In the genomic region with DNA sequence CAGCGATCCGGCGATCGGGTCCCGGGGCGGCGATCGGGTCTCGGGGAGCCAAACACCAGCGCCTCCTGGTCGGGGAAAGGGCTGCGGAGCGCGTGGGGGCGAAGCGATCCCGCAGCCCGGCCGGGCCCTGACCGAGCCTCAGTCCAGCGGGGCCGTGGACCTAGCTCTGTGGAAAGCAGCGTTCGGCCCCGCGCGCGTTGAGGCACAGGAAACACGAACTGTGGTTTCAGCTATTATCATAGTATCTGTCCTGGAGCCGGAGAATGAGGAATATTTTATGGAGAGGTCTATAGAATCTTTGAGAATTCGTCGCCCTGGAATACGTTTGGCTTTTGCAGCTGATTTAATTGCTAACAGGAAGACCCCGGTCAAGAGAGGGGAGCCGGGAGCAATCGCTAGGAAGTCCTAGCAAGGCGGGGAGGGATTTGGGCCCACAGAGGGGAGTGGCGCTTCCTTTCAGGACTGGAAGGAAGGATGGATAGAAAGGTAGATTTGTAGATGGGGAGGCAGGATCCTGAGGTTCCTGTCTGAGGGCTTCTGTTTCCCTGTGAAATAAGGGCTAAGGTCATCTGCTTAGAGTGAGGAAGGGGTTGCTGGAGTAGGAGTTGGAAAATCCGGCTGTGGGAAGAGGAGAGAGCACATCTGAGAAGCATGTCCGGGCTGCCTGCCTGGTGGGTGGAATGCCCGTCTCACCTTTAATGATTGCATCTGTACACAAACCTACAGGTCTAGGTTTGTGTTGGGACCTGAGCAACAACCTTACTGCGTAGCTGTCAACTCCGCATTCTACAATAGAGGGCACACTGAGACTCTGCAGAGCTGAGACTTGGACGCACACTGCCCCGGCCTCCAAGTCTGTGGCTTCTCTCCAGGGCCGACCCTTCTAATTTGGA, we compare ENCODE assay signal across 1 cellular context.
A peak's percentile ranks its signal among the peaks of the same experiment; 100 is the strongest.
TF ChIP-seq lines count a peak whose summit lies in the region.

No MANE protein-coding gene starts in this region.

TF ChIP-seq in GM12878, 131 proteins besides CTCF, POLR2A, EP300 and RAD21:
- TF ChIP-seq NR2F1 (conservative IDR thresholded peaks at IDR 0.05) (no peak), CBX5 (IDR thresholded peaks at IDR 0.05; ENCODE audit: low read depth) (no peak), MXI1 (IDR thresholded peaks at IDR 0.05; ENCODE audit: low read depth, low read length) (peak; percentile 51; the same call in 1 of the 2 replicates), SMC3 (IDR thresholded peaks at IDR 0.05; ENCODE audit: borderline replicate concordance, low read length) (peak; percentile 53; the same call in 1 of the 2 replicates), MYB (IDR thresholded peaks at IDR 0.05; ENCODE audit: borderline replicate concordance, low read depth, low read length) (no peak), CREB1 (IDR thresholded peaks at IDR 0.05; ENCODE audit: low read depth) (0 out of 2 replicates have a peak, but pooled peaks have one; percentile 11), SMARCA5 (IDR thresholded peaks at IDR 0.05) (0 out of 2 replicates have a peak, but pooled peaks have one; percentile 33), BACH1 (IDR thresholded peaks at IDR 0.05; ENCODE audit: borderline replicate concordance) (peak; percentile 25; the same call in 1 of the 2 replicates), TCF3 (IDR thresholded peaks at IDR 0.05; ENCODE audit: borderline replicate concordance, insufficient read depth, low read depth, low read length) (no peak)
- TF ChIP-seq, protein P1, sequence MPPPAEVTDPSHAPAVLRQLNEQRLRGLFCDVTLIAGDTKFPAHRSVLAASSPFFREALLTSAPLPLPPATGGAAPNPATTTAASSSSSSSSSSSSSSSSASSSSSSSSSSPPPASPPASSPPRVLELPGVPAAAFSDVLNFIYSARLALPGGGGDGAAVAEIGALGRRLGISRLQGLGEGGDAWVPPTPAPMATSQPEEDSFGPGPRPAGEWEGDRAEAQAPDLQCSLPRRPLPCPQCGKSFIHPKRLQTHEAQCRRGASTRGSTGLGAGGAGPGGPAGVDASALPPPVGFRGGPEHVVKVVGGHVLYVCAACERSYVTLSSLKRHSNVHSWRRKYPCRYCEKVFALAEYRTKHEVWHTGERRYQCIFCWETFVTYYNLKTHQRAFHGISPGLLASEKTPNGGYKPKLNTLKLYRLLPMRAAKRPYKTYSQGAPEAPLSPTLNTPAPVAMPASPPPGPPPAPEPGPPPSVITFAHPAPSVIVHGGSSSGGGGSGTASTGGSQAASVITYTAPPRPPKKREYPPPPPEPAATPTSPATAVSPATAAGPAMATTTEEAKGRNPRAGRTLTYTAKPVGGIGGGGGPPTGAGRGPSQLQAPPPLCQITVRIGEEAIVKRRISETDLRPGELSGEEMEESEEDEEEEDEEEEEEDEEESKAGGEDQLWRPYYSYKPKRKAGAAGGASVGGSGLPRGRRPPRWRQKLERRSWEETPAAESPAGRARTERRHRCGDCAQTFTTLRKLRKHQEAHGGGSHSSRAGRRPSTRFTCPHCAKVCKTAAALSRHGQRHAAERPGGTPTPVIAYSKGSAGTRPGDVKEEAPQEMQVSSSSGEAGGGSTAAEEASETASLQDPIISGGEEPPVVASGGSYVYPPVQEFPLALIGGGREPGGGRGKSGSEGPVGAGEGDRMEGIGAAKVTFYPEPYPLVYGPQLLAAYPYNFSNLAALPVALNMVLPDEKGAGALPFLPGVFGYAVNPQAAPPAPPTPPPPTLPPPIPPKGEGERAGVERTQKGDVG (CRISPR knock-in tag; IDR thresholded peaks at IDR 0.05): no peak
- TF ChIP-seq, protein P2, sequence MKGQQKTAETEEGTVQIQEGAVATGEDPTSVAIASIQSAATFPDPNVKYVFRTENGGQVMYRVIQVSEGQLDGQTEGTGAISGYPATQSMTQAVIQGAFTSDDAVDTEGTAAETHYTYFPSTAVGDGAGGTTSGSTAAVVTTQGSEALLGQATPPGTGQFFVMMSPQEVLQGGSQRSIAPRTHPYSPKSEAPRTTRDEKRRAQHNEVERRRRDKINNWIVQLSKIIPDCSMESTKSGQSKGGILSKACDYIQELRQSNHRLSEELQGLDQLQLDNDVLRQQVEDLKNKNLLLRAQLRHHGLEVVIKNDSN (IDR thresholded peaks at IDR 0.05; ENCODE audit: borderline replicate concordance, extremely low read length, insufficient read depth, low read depth, low read length): no peak
